Comparison of ENCODE assay signal across 1 cellular context in genomic region chr5:73437126-73438047, GRCh38.
TF ChIP-seq lines count a peak whose summit lies in the region.

No MANE protein-coding gene starts in this region.

TF ChIP-seq in SK-N-SH, 30 proteins besides CTCF, POLR2A, EP300 and RAD21 (continued from another document):
- TF ChIP-seq, protein P1, sequence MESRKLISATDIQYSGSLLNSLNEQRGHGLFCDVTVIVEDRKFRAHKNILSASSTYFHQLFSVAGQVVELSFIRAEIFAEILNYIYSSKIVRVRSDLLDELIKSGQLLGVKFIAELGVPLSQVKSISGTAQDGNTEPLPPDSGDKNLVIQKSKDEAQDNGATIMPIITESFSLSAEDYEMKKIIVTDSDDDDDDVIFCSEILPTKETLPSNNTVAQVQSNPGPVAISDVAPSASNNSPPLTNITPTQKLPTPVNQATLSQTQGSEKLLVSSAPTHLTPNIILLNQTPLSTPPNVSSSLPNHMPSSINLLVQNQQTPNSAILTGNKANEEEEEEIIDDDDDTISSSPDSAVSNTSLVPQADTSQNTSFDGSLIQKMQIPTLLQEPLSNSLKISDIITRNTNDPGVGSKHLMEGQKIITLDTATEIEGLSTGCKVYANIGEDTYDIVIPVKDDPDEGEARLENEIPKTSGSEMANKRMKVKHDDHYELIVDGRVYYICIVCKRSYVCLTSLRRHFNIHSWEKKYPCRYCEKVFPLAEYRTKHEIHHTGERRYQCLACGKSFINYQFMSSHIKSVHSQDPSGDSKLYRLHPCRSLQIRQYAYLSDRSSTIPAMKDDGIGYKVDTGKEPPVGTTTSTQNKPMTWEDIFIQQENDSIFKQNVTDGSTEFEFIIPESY (IDR thresholded peaks at IDR 0.05; ENCODE audit: borderline replicate concordance, low read depth), result no peak
- TF ChIP-seq RXRA (IDR thresholded peaks at IDR 0.05; ENCODE audit: borderline replicate concordance, low read depth), result peak; percentile 10; the same call in 1 of the 2 replicates
- TF ChIP-seq FOXJ3 (CRISPR knock-in tag; IDR thresholded peaks at IDR 0.05), result no peak
- TF ChIP-seq TAF1 (IDR thresholded peaks at IDR 0.05; ENCODE audit: borderline replicate concordance, low read depth, low read length), result peak; percentile 12; the same call in 1 of the 2 replicates
- TF ChIP-seq GABPA (IDR thresholded peaks at IDR 0.05; ENCODE audit: low read depth), result no peak
- TF ChIP-seq, protein P2, sequence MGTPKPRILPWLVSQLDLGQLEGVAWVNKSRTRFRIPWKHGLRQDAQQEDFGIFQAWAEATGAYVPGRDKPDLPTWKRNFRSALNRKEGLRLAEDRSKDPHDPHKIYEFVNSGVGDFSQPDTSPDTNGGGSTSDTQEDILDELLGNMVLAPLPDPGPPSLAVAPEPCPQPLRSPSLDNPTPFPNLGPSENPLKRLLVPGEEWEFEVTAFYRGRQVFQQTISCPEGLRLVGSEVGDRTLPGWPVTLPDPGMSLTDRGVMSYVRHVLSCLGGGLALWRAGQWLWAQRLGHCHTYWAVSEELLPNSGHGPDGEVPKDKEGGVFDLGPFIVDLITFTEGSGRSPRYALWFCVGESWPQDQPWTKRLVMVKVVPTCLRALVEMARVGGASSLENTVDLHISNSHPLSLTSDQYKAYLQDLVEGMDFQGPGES (IDR thresholded peaks at IDR 0.05; ENCODE audit: low read depth, low read length), result no peak
- TF ChIP-seq RCOR1 (IDR thresholded peaks at IDR 0.05; ENCODE audit: low read length), result no peak
- 0 out of 2 replicates have a peak, but pooled peaks have one; percentile 5 for TF ChIP-seq FOSL2 (IDR thresholded peaks at IDR 0.05; ENCODE audit: borderline replicate concordance, low read depth)
- 0 out of 2 replicates have a peak, but pooled peaks have one; percentile 16 for TF ChIP-seq ELF1 (IDR thresholded peaks at IDR 0.05)
- no peak for TF ChIP-seq RFX5 (IDR thresholded peaks at IDR 0.05; ENCODE audit: low read length)
- TF ChIP-seq MAX (IDR thresholded peaks at IDR 0.05; ENCODE audit: low read depth), result no peak
- no peak for TF ChIP-seq GATA2 (CRISPR knock-in tag; IDR thresholded peaks at IDR 0.05)
